In the genomic region with DNA sequence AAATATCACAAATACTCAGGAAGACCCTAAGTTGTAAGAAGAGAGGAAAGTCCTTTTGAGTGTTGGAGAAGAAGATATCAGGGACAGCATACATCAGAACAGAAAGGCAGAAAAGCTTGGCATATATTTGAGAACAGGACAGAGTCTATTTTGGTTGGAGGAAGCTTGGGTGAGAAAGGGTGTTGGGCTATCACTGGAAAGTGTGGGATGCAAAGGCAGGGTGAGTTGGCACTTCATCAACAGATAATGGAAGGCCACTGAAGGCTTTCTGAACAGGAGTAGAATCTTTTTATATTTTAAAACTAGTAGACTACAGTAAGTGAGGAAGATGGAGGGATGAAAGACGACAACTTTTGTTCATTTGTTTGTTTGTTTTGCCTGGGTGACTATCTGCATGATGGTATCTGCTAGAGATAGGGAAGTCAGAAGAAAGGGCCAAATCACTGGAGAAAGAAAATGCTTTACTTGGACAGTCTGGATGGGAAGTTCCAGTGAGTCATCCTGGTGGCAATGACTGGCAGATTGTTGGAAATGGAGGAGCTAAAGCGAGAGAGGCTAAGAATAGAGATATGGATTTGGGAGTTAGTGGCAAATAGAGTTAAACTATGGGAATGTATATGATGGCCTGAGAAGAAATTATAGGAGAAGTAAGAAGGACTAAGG, we compare ENCODE assay signal across 1 cellular context.
A peak's percentile ranks its signal among the peaks of the same experiment; 100 is the strongest.
TF ChIP-seq lines count a peak whose summit lies in the region.

No MANE protein-coding gene starts in this region.

TF ChIP-seq in IMR-90, 13 proteins besides CTCF, POLR2A, EP300 and RAD21:
- TF ChIP-seq CEBPB (IDR thresholded peaks at IDR 0.05; ENCODE audit: low read depth, low read length) (no peak), SMC3 (IDR thresholded peaks at IDR 0.05; ENCODE audit: low read depth, low read length) (no peak), NFE2L2 (IDR thresholded peaks at IDR 0.05; ENCODE audit: low read depth, low read length) (peak; percentile 32; the same call in 1 of the 2 replicates), CHD1 (IDR thresholded peaks at IDR 0.05; ENCODE audit: low read depth, low read length) (no peak)
- TF ChIP-seq, protein P1, sequence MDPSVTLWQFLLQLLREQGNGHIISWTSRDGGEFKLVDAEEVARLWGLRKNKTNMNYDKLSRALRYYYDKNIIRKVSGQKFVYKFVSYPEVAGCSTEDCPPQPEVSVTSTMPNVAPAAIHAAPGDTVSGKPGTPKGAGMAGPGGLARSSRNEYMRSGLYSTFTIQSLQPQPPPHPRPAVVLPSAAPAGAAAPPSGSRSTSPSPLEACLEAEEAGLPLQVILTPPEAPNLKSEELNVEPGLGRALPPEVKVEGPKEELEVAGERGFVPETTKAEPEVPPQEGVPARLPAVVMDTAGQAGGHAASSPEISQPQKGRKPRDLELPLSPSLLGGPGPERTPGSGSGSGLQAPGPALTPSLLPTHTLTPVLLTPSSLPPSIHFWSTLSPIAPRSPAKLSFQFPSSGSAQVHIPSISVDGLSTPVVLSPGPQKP (IDR thresholded peaks at IDR 0.05; ENCODE audit: borderline replicate concordance, low read depth, low read length), result no peak
